In genomic region chr2:7706791-7707190, GRCh38 we compare ENCODE assay signal across 21 cellular contexts.
DNase-seq lines count a peak whose midpoint lies in the region; ATAC-seq, FAIRE-seq and TF ChIP-seq lines count a peak whose summit lies in the region.
"Had no signal": no experiment of that assay in that cellular context is flagged by ENCODE, and none has a peak within 500 bp of the region (broad histone marks: within the 10 kb centered on the region; RNA-seq: fewer than 3 reads in every experiment).

No MANE protein-coding gene starts in this region.

- H3K36me3 ChIP-seq in GM23248 (ENCODE audit: low read depth) (no peaks in the 10 kb centered on the region), smooth muscle cell (ENCODE audit: low read depth) (no peaks in the 10 kb centered on the region), HepG2 (replicated peaks in 1 of 2; ENCODE audit: control insufficient read depth in 1 of 2, insufficient read depth in 2 of 2, low read length in 2 of 2) (no peaks in the 10 kb centered on the region)
- H3K36me3 ChIP-seq: BE2C had no signal

- H3K4me1 ChIP-seq in GM23248 (ENCODE audit: insufficient read depth) (peaks cover 48% of the 10 kb centered on the region), smooth muscle cell (ENCODE audit: low read depth) (peaks cover 22% of the 10 kb centered on the region), HepG2 (ENCODE audit: insufficient read depth, low read length) (no peaks in the 10 kb centered on the region)
- H3K4me1 ChIP-seq: BE2C had no signal

- CTCF ChIA-PET in HepG2 (lab: Yijun Ruan, JAX; ENCODE audit: low intra/inter-chr PET ratio, low total read pairs), result no interaction called here

- ATAC-seq in HepG2 (no peak), HG02852 (IDR thresholded peaks at IDR 0.05; ENCODE audit: unreplicated experiment) (no peak)
- ATAC-seq: GM12878 had no signal

- DNase-seq in GM23248, result peak; percentile 40
- DNase-seq in RCC 7860 (ENCODE audit: low spot score), result peak; percentile 30
- no peak for DNase-seq in epithelial cell of prostate (ENCODE audit: low read depth, low spot score)
- no peak for DNase-seq in smooth muscle cell (lab: John Stamatoyannopoulos, UW; ENCODE audit: unreplicated experiment)
- no peak for DNase-seq in NCI-H1694 (lab: John Stamatoyannopoulos, UW)
- no peak for DNase-seq in HepG2 (ENCODE audit: low spot score)
- DNase-seq: BE2C; CD4-positive, alpha-beta memory T cell; GOT3; IMR-90; Karpas-422; MV-4-11; NCI-H1417; NCI-H2029; NCI-H2171; NCI-H446 treated with DMSO at 0.1 percent for 48 hours; NK-92 treated with Interleukin-12 subunit alpha and Interleukin-12 subunit beta, amount 100 ng/mL, for 24 hours had no signal

- H3K27me3 ChIP-seq in GM23248 (replicated peaks; ENCODE audit: insufficient read depth), result no peaks in the 10 kb centered on the region
- no peaks in the 10 kb centered on the region for H3K27me3 ChIP-seq in smooth muscle cell (ENCODE audit: low read depth)
- H3K27me3 ChIP-seq in HepG2 (ENCODE audit: control insufficient read depth in 1 of 2, insufficient read depth in 2 of 2, low read length in 2 of 2), result no peaks in the 10 kb centered on the region
- H3K27me3 ChIP-seq: BE2C had no signal

- H4K20me1 ChIP-seq in GM23248 (ENCODE audit: insufficient read depth) (no peaks in the 10 kb centered on the region), smooth muscle cell (ENCODE audit: low read depth) (no peaks in the 10 kb centered on the region), HepG2 (ENCODE audit: insufficient read depth, low read length) (no peaks in the 10 kb centered on the region)

- TF ChIP-seq POLR2A in HepG2 (IDR thresholded peaks at IDR 0.05; ENCODE audit: insufficient read depth in 1 of 2, low read depth in 2 of 2, low read length in 2 of 2), result no peak

- H3K4me2 ChIP-seq in GM23248 (ENCODE audit: unreplicated experiment) (peak overlapping the region; percentile 46), smooth muscle cell (no peak overlapping the region), HepG2 (ENCODE audit: low read depth, low read length) (no peak overlapping the region)

- no peak for TF ChIP-seq RAD21 in HepG2 (CRISPR knock-in tag; IDR thresholded peaks at IDR 0.05)

- no TSS peak for BruUV-seq in HepG2 (replicated peaks; lab: Mats Ljungman, UMichigan)

- peaks cover 40% of the 10 kb centered on the region for H3F3A ChIP-seq in GM23248 (ENCODE audit: insufficient read depth)
- H3F3A ChIP-seq in smooth muscle cell (ENCODE audit: low read depth), result peaks cover 5% of the 10 kb centered on the region

- H3K27ac ChIP-seq in GM23248, result peak overlapping the region; percentile 58
- H3K27ac ChIP-seq in epithelial cell of prostate, result peak overlapping the region; percentile 86
- H3K27ac ChIP-seq in smooth muscle cell (ENCODE audit: low read depth), result peak overlapping the region; percentile 62
- H3K27ac ChIP-seq in HepG2 (ENCODE audit: extremely low read length, insufficient read depth, low read length), result no peak overlapping the region
- H3K27ac ChIP-seq: RWPE1 had no signal

- no peak overlapping the region for H3K9ac ChIP-seq in GM23248
- H3K9ac ChIP-seq in smooth muscle cell (ENCODE audit: low read depth), result no peak overlapping the region
- no peak overlapping the region for H3K9ac ChIP-seq in HepG2 (ENCODE audit: insufficient read depth, low read depth, low read length)

- FAIRE-seq in RCC 7860 (lab: Jason Lieb, UNC) (peak; percentile 88), HepG2 (lab: Jason Lieb, UNC) (no peak)
- FAIRE-seq: G401.6, GM12878 had no signal

- TF ChIP-seq CTCF in smooth muscle cell (IDR thresholded peaks at IDR 0.05; ENCODE audit: borderline replicate concordance, insufficient read depth, poor library complexity, severe bottlenecking) (no peak), HepG2 (CRISPR knock-in tag; IDR thresholded peaks at IDR 0.05) (no peak)

- H3K79me2 ChIP-seq in GM23248 (ENCODE audit: insufficient read depth) (no peaks in the 10 kb centered on the region), smooth muscle cell (ENCODE audit: low read depth) (no peaks in the 10 kb centered on the region), HepG2 (ENCODE audit: insufficient read depth, low read length) (no peaks in the 10 kb centered on the region)

- H2AFZ ChIP-seq in GM23248 (no peak overlapping the region), smooth muscle cell (ENCODE audit: low read depth) (no peak overlapping the region), HepG2 (ENCODE audit: low read length) (no peak overlapping the region)

- H3K9me2 ChIP-seq in GM23248 (ENCODE audit: insufficient read depth), result no peaks in the 10 kb centered on the region

- POLR2A ChIA-PET in HepG2 (lab: Yijun Ruan, JAX), result no interaction called here

- intact Hi-C loops in HepG2 (cut with micrococcal nuclease; ENCODE audit: unreplicated experiment), result no loop called here

- TF ChIP-seq EP300 in HepG2 (IDR thresholded peaks at IDR 0.05; ENCODE audit: low read depth in 2 of 2, low read length in 2 of 2), result no peak
- no peak for TF ChIP-seq EP300 in HepG2 (CRISPR knock-in tag; IDR thresholded peaks at IDR 0.05; ENCODE audit: borderline replicate concordance)

- H3K4me3 ChIP-seq in GM23248 (no peak overlapping the region), smooth muscle cell (no peak overlapping the region), HepG2 (replicated peaks in 1 of 3; ENCODE audit: insufficient read depth in 1 of 3, low read depth in 2 of 3, low read length in 3 of 3) (no peak overlapping the region)
- H3K4me3 ChIP-seq: GM12878 had no signal

- no peaks in the 10 kb centered on the region for H3K9me3 ChIP-seq in GM23248 (ENCODE audit: low read depth)
- H3K9me3 ChIP-seq in smooth muscle cell (replicated peaks; ENCODE audit: low read depth), result no peaks in the 10 kb centered on the region
- no peaks in the 10 kb centered on the region for H3K9me3 ChIP-seq in HepG2 (ENCODE audit: low read length)
- H3K9me3 ChIP-seq: BE2C had no signal

- 3 to 11% methylated on average over 2 of the region's 2 CpGs for WGBS in GM23248 (ENCODE audit: low coverage in 1 of 2, low lambda C conversion rate in 2 of 2, missing lambda C conversion rate in 2 of 2), 2 experiments
- WGBS in smooth muscle cell (ENCODE audit: low lambda C conversion rate), result 93% methylated on average over 2 of the region's 2 CpGs
- 56% methylated on average over 2 of the region's 2 CpGs for WGBS in HepG2 (ENCODE audit: low lambda C conversion rate)

- in situ Hi-C loops in GM23248 (cut with MboI), result no loop called here
- in situ Hi-C loops in HepG2 (cut with HindIII; ENCODE audit: extremely low pct_ligation_motif_present, low pct_unique_long_range_greater_than_20kb), result no loop called here

TF ChIP-seq in HepG2, 621 proteins besides CTCF, POLR2A, EP300 and RAD21 (continues in another document):
- TF ChIP-seq ZNF121 (CRISPR knock-in tag; IDR thresholded peaks at IDR 0.05) (no peak), MYNN (CRISPR knock-in tag; IDR thresholded peaks at IDR 0.05; ENCODE audit: low read depth) (no peak), ZNF512 (CRISPR knock-in tag; IDR thresholded peaks at IDR 0.05) (no peak), RFX3 (CRISPR knock-in tag; IDR thresholded peaks at IDR 0.05) (no peak), ZNF747 (CRISPR knock-in tag; IDR thresholded peaks at IDR 0.05; ENCODE audit: borderline replicate concordance) (no peak), NCOR1 (IDR thresholded peaks at IDR 0.05; ENCODE audit: borderline replicate concordance, low read length) (no peak), ELF4 (CRISPR knock-in tag; IDR thresholded peaks at IDR 0.05; ENCODE audit: borderline replicate concordance) (no peak), MAF1 (CRISPR knock-in tag; IDR thresholded peaks at IDR 0.05; ENCODE audit: borderline replicate concordance) (no peak)
- TF ChIP-seq, protein P1, sequence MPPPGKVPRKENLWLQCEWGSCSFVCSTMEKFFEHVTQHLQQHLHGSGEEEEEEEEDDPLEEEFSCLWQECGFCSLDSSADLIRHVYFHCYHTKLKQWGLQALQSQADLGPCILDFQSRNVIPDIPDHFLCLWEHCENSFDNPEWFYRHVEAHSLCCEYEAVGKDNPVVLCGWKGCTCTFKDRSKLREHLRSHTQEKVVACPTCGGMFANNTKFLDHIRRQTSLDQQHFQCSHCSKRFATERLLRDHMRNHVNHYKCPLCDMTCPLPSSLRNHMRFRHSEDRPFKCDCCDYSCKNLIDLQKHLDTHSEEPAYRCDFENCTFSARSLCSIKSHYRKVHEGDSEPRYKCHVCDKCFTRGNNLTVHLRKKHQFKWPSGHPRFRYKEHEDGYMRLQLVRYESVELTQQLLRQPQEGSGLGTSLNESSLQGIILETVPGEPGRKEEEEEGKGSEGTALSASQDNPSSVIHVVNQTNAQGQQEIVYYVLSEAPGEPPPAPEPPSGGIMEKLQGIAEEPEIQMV (CRISPR knock-in tag; IDR thresholded peaks at IDR 0.05; ENCODE audit: low read depth), result no peak
- TF ChIP-seq, protein P2, sequence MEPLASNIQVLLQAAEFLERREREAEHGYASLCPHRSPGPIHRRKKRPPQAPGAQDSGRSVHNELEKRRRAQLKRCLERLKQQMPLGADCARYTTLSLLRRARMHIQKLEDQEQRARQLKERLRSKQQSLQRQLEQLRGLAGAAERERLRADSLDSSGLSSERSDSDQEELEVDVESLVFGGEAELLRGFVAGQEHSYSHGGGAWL (CRISPR knock-in tag; IDR thresholded peaks at IDR 0.05), result no peak
- TF ChIP-seq, protein P3, sequence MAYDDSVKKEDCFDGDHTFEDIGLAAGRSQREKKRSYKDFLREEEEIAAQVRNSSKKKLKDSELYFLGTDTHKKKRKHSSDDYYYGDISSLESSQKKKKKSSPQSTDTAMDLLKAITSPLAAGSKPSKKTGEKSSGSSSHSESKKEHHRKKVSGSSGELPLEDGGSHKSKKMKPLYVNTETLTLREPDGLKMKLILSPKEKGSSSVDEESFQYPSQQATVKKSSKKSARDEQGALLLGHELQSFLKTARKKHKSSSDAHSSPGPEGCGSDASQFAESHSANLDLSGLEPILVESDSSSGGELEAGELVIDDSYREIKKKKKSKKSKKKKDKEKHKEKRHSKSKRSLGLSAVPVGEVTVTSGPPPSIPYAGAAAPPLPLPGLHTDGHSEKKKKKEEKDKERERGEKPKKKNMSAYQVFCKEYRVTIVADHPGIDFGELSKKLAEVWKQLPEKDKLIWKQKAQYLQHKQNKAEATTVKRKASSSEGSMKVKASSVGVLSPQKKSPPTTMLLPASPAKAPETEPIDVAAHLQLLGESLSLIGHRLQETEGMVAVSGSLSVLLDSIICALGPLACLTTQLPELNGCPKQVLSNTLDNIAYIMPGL (CRISPR knock-in tag; IDR thresholded peaks at IDR 0.05; ENCODE audit: borderline replicate concordance in 1 of 2, low read depth in 1 of 2), result no peak

Comparison
In these comparisons a context has a peak if more than half of its experiments do, and no peak if none do; other contexts are left out.
1. DNase-seq: peak in GM23248 (single experiment) and RCC 7860 (single experiment); none in epithelial cell of prostate (single experiment), smooth muscle cell (single experiment), NCI-H1694 (single experiment) and HepG2 (single experiment).